Comparison of ENCODE assay signal across 18 cellular contexts in genomic region chr13:103694033-103694432, GRCh38.
"Had no signal": no experiment of that assay in that cellular context is flagged by ENCODE, and none has a peak within 500 bp of the region (broad histone marks: within the 10 kb centered on the region; RNA-seq: fewer than 3 reads in every experiment).

No MANE protein-coding gene starts in this region.

- H3K36me3 Mint-ChIP-seq: activated naive CD4-positive, alpha-beta T cell treated with anti-CD3 and anti-CD28 coated beads, Interleukin-2, amount 10 ng/mL, durations not matched to agents 7 days and 5 days; immature natural killer cell; natural killer cell treated with Interleukin-12 subunit alpha and Interleukin-12 subunit beta and Interleukin-15 and Interleukin-18, amount 100 ng/mL, for 72 hours had no signal

- H3K9me3 ChIP-seq: heart right ventricle, mucosa of descending colon, psoas muscle had no signal

- H3K4me1 ChIP-seq: foreskin keratinocyte, heart right ventricle, psoas muscle had no signal

- H3K36me3 ChIP-seq: cardiac muscle cell, heart right ventricle had no signal

- H3K27ac Mint-ChIP-seq: activated CD8-positive, alpha-beta T cell treated with anti-CD3 and anti-CD28 coated beads for 36 hours; activated naive CD4-positive, alpha-beta T cell treated with anti-CD3 and anti-CD28 coated beads, Interleukin-2, amount 10 ng/mL, durations not matched to agents 7 days and 5 days; immature natural killer cell; natural killer cell treated with Interleukin-12 subunit alpha and Interleukin-12 subunit beta and Interleukin-15 and Interleukin-18, amount 100 ng/mL, for 72 hours had no signal

- H3K4me3 Mint-ChIP-seq: activated CD8-positive, alpha-beta T cell treated with anti-CD3 and anti-CD28 coated beads for 36 hours; activated naive CD4-positive, alpha-beta T cell treated with anti-CD3 and anti-CD28 coated beads, Interleukin-2, amount 10 ng/mL, durations not matched to agents 7 days and 5 days; immature natural killer cell; natural killer cell treated with Interleukin-12 subunit alpha and Interleukin-12 subunit beta and Interleukin-15 and Interleukin-18, amount 100 ng/mL, for 72 hours had no signal

- H3K4me1 Mint-ChIP-seq: activated naive CD4-positive, alpha-beta T cell treated with anti-CD3 and anti-CD28 coated beads, Interleukin-2, amount 10 ng/mL, durations not matched to agents 7 days and 5 days; immature natural killer cell had no signal

- H3K4me3 ChIP-seq: cardiac muscle cell, heart right ventricle, lung, mucosa of descending colon, psoas muscle had no signal

- H3K27me3 ChIP-seq: cardiac muscle cell, foreskin keratinocyte, heart right ventricle had no signal

- ATAC-seq: activated CD8-positive, alpha-beta T cell treated with anti-CD3 and anti-CD28 coated beads for 36 hours; foreskin keratinocyte; heart right ventricle; mucosa of descending colon; natural killer cell treated with Interleukin-12 subunit alpha and Interleukin-12 subunit beta and Interleukin-15 and Interleukin-18, amount 100 ng/mL, for 72 hours; sciatic nerve had no signal

- H3K27me3 Mint-ChIP-seq: activated CD8-positive, alpha-beta T cell treated with anti-CD3 and anti-CD28 coated beads for 36 hours; activated naive CD4-positive, alpha-beta T cell treated with anti-CD3 and anti-CD28 coated beads, Interleukin-2, amount 10 ng/mL, durations not matched to agents 7 days and 5 days; natural killer cell treated with Interleukin-12 subunit alpha and Interleukin-12 subunit beta and Interleukin-15 and Interleukin-18, amount 100 ng/mL, for 72 hours had no signal

- DNase-seq: activated CD4-positive, alpha-beta T cell treated with anti-CD3 and anti-CD28 coated beads for 4 hours; activated CD8-positive, alpha-beta memory T cell treated with anti-CD3 and anti-CD28 coated beads, Interleukin-2, amount 50 U/mL, for 4 hours; activated CD8-positive, alpha-beta T cell treated with anti-CD3 and anti-CD28 coated beads for 36 hours; activated naive CD4-positive, alpha-beta T cell treated with anti-CD3 and anti-CD28 coated beads, Interleukin-2, amount 10 ng/mL, durations not matched to agents 7 days and 5 days; foreskin keratinocyte; heart right ventricle; immature natural killer cell; mucosa of descending colon; nucleus accumbens; psoas muscle; stimulated activated CD4-positive, alpha-beta T cell treated with anti-CD3 and anti-CD28 coated beads, Interleukin-12 subunit alpha, Interleukin-12 subunit beta, amount 100 ng/mL, for 4 hours; stimulated activated naive CD4-positive, alpha-beta T cell treated with Interleukin-2 at 50 U/mL for 16 hours; trophoblast cell had no signal

- H3K27ac ChIP-seq: cardiac muscle cell, foreskin keratinocyte, heart right ventricle, psoas muscle, VCaP had no signal

- H3K9me3 Mint-ChIP-seq: activated CD8-positive, alpha-beta T cell treated with anti-CD3 and anti-CD28 coated beads for 36 hours had no signal
